In genomic region chr10:133277277-133277992, GRCh38 we compare ENCODE assay signal across 1 cellular context.
TF ChIP-seq lines count a peak whose summit lies in the region.

No MANE protein-coding gene starts in this region.

TF ChIP-seq in IMR-90, 13 proteins besides CTCF, POLR2A, EP300 and RAD21:
- TF ChIP-seq CHD1 (IDR thresholded peaks at IDR 0.05; ENCODE audit: low read depth, low read length) = no peak
- no peak for TF ChIP-seq CEBPB (IDR thresholded peaks at IDR 0.05; ENCODE audit: low read depth, low read length)
TF ChIP-seq in IMR-90: peak in this region for 0.
